ENCODE assay signal across 10 cellular contexts in the genomic region with DNA sequence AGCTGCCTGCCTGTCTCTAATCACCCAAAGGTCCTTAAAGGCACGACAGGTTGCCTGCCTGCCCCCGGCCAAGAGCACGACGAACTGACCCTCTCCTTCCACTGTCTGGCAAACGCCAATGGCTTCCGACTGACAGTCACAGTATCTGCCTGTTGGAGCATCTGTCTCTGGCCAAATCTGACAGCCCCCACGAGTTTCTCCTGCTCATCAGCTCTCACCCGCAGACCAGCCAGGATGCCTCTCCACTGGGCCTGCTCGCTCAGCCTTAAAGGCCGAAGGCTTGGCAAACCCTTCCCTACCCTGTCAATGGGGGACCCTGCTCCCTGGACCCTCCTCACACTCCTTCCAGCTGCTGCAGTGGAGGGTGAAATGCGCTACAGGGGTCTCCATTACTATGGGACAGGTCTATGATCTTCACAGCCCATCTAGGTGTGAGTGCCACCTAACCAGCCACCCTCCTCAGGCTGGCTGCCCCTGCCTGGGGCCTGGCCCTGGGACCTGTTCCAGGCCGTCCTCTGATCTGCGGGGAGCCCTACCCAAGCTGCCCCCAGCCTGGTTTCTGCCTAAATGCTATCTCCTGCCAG. TPM values are rescaled to one million over a fixed set of nuclear protein-coding genes. Genes with fewer than 3 reads are reported as not detected.
DNase-seq lines count a peak whose midpoint lies in the region; ATAC-seq, FAIRE-seq and TF ChIP-seq lines count a peak whose summit lies in the region.
"Had no signal": no experiment of that assay in that cellular context is flagged by ENCODE, and none has a peak within 500 bp of the region (broad histone marks: within the 10 kb centered on the region; RNA-seq: fewer than 3 reads in every experiment).

No MANE protein-coding gene starts in this region.

- FAIRE-seq in bronchial epithelial cell (lab: Jason Lieb, UNC) = no peak
- FAIRE-seq: H54 had no signal

- no peaks in the 10 kb centered on the region for H3K27me3 ChIP-seq in CD8-positive, alpha-beta T cell (ENCODE audit: insufficient read depth, low read length)
- no peaks in the 10 kb centered on the region for H3K27me3 ChIP-seq in HUES64 (ENCODE audit: insufficient read depth, low read length)
- no peaks in the 10 kb centered on the region for H3K27me3 ChIP-seq in bronchial epithelial cell (ENCODE audit: control insufficient read depth, insufficient read depth, low read length)

- DNase-seq in CD8-positive, alpha-beta T cell = no peak
- DNase-seq in bronchial epithelial cell (ENCODE audit: low read depth) = no peak
- DNase-seq in nephron progenitor cell = no peak
- no peak for DNase-seq in SKM-1 (lab: John Stamatoyannopoulos, UW; ENCODE audit: unreplicated experiment)
- no peak for DNase-seq in NCI-H345 (lab: John Stamatoyannopoulos, UW)
- DNase-seq in NCI-H1105 treated with DMSO at 0.1 percent for 48 hours (lab: John Stamatoyannopoulos, UW) = no peak

- no peak overlapping the region for H3K4me3 Mint-ChIP-seq in CD8-positive, alpha-beta T cell
- no peak overlapping the region for H3K4me3 Mint-ChIP-seq in nephron progenitor cell
- H3K4me3 Mint-ChIP-seq: natural killer cell treated with Interleukin-12 subunit alpha and Interleukin-12 subunit beta and Interleukin-15 and Interleukin-18, amount 100 ng/mL, for 72 hours had no signal

- no peak for ATAC-seq in CD8-positive, alpha-beta T cell
- ATAC-seq in GM18498 (IDR thresholded peaks at IDR 0.05; ENCODE audit: unreplicated experiment) = no peak

- H3K9me3 Mint-ChIP-seq in CD8-positive, alpha-beta T cell = no peaks in the 10 kb centered on the region
- no peaks in the 10 kb centered on the region for H3K9me3 Mint-ChIP-seq in nephron progenitor cell
- H3K9me3 Mint-ChIP-seq: natural killer cell treated with Interleukin-12 subunit alpha and Interleukin-12 subunit beta and Interleukin-15 and Interleukin-18, amount 100 ng/mL, for 72 hours had no signal

- no peaks in the 10 kb centered on the region for H3K27me3 Mint-ChIP-seq in CD8-positive, alpha-beta T cell (ENCODE audit: low read depth)
- no peaks in the 10 kb centered on the region for H3K27me3 Mint-ChIP-seq in nephron progenitor cell (ENCODE audit: low read depth, poor library complexity)
- H3K27me3 Mint-ChIP-seq: natural killer cell treated with Interleukin-12 subunit alpha and Interleukin-12 subunit beta and Interleukin-15 and Interleukin-18, amount 100 ng/mL, for 72 hours had no signal

- peak overlapping the region; percentile 84 for H3K9ac ChIP-seq in HUES64 (ENCODE audit: low read depth, low read length)

- H3K36me3 ChIP-seq in CD8-positive, alpha-beta T cell (ENCODE audit: insufficient read depth, low read length) = peaks cover 30% of the 10 kb centered on the region
- H3K36me3 ChIP-seq in HUES64 (ENCODE audit: insufficient read depth, low read length) (peaks cover 35% of the 10 kb centered on the region), bronchial epithelial cell (ENCODE audit: control insufficient read depth, insufficient read depth, low read length) (peaks cover 28% of the 10 kb centered on the region)

- TF ChIP-seq CTCF in CD8-positive, alpha-beta T cell (IDR thresholded peaks at IDR 0.05) = no peak
- TF ChIP-seq CTCF in bronchial epithelial cell (IDR thresholded peaks at IDR 0.05; ENCODE audit: insufficient read depth, low read length, severe bottlenecking) (no peak), nephron progenitor cell (IDR thresholded peaks at IDR 0.05) (no peak)

- H3K9me3 ChIP-seq in CD8-positive, alpha-beta T cell (ENCODE audit: low read length) = no peaks in the 10 kb centered on the region
- H3K9me3 ChIP-seq in HUES64 (ENCODE audit: insufficient read depth, low read depth, low read length) = no peaks in the 10 kb centered on the region

- H3K4me1 Mint-ChIP-seq in CD8-positive, alpha-beta T cell (ENCODE audit: low read depth) = peaks cover 26% of the 10 kb centered on the region
- peaks cover 51% of the 10 kb centered on the region for H3K4me1 Mint-ChIP-seq in nephron progenitor cell

- intact Hi-C loops in CD8-positive, alpha-beta T cell (cut with DNase I, micrococcal nuclease) = no loop called here

- CTCF ChIA-PET in CD8-positive, alpha-beta T cell (lab: Charles Lee) = no interaction called here

- H3K36me3 Mint-ChIP-seq in CD8-positive, alpha-beta T cell = peaks cover 40% of the 10 kb centered on the region
- H3K36me3 Mint-ChIP-seq in nephron progenitor cell (ENCODE audit: low read depth) = peaks cover 19% of the 10 kb centered on the region

- H3K4me3 ChIP-seq in CD8-positive, alpha-beta T cell (ENCODE audit: low read depth, low read length) = no peak overlapping the region
- H3K4me3 ChIP-seq in HUES64 (ENCODE audit: low read length) = no peak overlapping the region
- peak overlapping the region; percentile 40 for H3K4me3 ChIP-seq in bronchial epithelial cell (ENCODE audit: low read depth, low read length)

- 90% methylated on average over 13 of the region's 13 CpGs for WGBS in HUES64

- POLR2A ChIA-PET in CD8-positive, alpha-beta T cell (lab: Charles Lee) = no interaction called here

- no peak overlapping the region for H3K27ac ChIP-seq in CD8-positive, alpha-beta T cell (ENCODE audit: low read depth, low read length)
- H3K27ac ChIP-seq in HUES64 (ENCODE audit: low read depth, low read length) = peak overlapping the region; percentile 99

- peaks cover 23% of the 10 kb centered on the region for H3K4me1 ChIP-seq in CD8-positive, alpha-beta T cell (ENCODE audit: insufficient read depth, low read length)
- peaks cover 33% of the 10 kb centered on the region for H3K4me1 ChIP-seq in HUES64 (ENCODE audit: insufficient read depth, low read length)

- H3K27ac Mint-ChIP-seq in CD8-positive, alpha-beta T cell = peak overlapping the region; percentile 35
- H3K27ac Mint-ChIP-seq in nephron progenitor cell = peak overlapping the region; percentile 98

RNA-seq across cellular contexts. Expression of gene FAM83E, which starts 0.9 kb away (rescaled TPM):
- total RNA-seq in CD8-positive, alpha-beta T cell = 1 to 10 TPM; 2.5 to 3.1 TPM
- polyA plus RNA-seq in HUES64 (2013, experiment 1 of 2) = 1.1 TPM
- polyA plus RNA-seq in HUES64 (2013, experiment 2 of 2) = 1.3 TPM
- total RNA-seq in bronchial epithelial cell = 21.9 and 62.3 TPM in 2 replicates

RNA-seq across cellular contexts. Expression of gene RPL18, which starts 5.0 kb away (rescaled TPM):
- 1,000 to 10,000 TPM; 2,604 to 2,657 TPM for total RNA-seq in CD8-positive, alpha-beta T cell
- 1,104 TPM for polyA plus RNA-seq in HUES64 (2013, experiment 1 of 2)
- polyA plus RNA-seq in HUES64 (2013, experiment 2 of 2) = 1,173 TPM
- 3,143 and 4,233 TPM in 2 replicates for total RNA-seq in bronchial epithelial cell

RNA-seq across cellular contexts. Expression of gene SPHK2, which starts 5.4 kb away (rescaled TPM):
- total RNA-seq in CD8-positive, alpha-beta T cell = 10 to 100 TPM; 15.6 to 17.6 TPM
- 34.3 TPM for polyA plus RNA-seq in HUES64 (2013, experiment 1 of 2)
- 32.1 TPM for polyA plus RNA-seq in HUES64 (2013, experiment 2 of 2)
- total RNA-seq in bronchial epithelial cell = 3.3 and 3.4 TPM in 2 replicates

RNA-seq across cellular contexts. Expression of gene SPACA4, which starts 7.4 kb away (rescaled TPM):
- total RNA-seq in CD8-positive, alpha-beta T cell = not detected
- polyA plus RNA-seq in HUES64 (2013, experiment 1 of 2) = not detected
- polyA plus RNA-seq in HUES64 (2013, experiment 2 of 2) = not detected
- under 0.01 and 0.64 TPM in 2 replicates for total RNA-seq in bronchial epithelial cell
- total RNA-seq: natural killer cell treated with Interleukin-12 subunit alpha and Interleukin-12 subunit beta and Interleukin-15 and Interleukin-18, amount 100 ng/mL, for 72 hours had no signal

RNA-seq across cellular contexts. Expression of gene DBP, which starts 23.2 kb away (rescaled TPM):
- 10 to 100 TPM; 24.8 to 25.6 TPM for total RNA-seq in CD8-positive, alpha-beta T cell
- 5.3 TPM for polyA plus RNA-seq in HUES64 (2013, experiment 1 of 2)
- 5.3 TPM for polyA plus RNA-seq in HUES64 (2013, experiment 2 of 2)
- total RNA-seq in bronchial epithelial cell = 6.6 and 8.7 TPM in 2 replicates
